Comparison of ENCODE assay signal across 14 cellular contexts in the genomic region with DNA sequence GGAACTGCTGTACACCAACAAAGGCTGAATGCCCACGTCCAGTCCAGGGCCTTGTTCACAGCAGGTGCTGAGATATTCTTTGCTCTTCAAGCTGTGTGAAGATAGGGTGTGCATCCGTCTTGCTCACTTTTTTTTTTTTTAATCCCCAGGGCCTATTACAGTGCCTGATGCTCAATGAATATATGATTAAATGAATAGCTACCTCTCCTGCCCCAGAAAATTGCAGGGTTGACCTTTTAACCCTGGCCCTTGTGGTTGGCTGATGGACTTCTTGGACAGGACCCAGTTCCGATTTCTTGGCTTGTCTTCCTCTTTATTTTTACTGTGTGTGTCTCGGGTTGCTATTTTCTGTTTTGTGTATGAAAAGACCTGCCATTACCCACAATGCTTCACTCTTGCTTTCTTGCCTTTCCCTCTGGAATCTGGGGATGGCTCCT. TPM values are rescaled to one million over a fixed set of nuclear protein-coding genes. Genes with fewer than 3 reads are reported as not detected.
DNase-seq lines count a peak whose midpoint lies in the region; ATAC-seq and TF ChIP-seq lines count a peak whose summit lies in the region.
"Had no signal": no experiment of that assay in that cellular context is flagged by ENCODE, and none has a peak within 500 bp of the region (broad histone marks: within the 10 kb centered on the region; RNA-seq: fewer than 3 reads in every experiment).

No MANE protein-coding gene starts in this region.

- peak overlapping the region; percentile 33; the same call in 1 of the 2 replicates for H3K27ac ChIP-seq in SK-N-MC
- H3K27ac ChIP-seq in PC-9 = no peak overlapping the region
- H3K27ac ChIP-seq: parathyroid adenoma had no signal

- no peak overlapping the region for H2AFZ ChIP-seq in PC-9
- H2AFZ ChIP-seq: parathyroid adenoma had no signal

- peaks cover 13% of the 10 kb centered on the region for H3K4me1 ChIP-seq in PC-9 (replicated peaks; ENCODE audit: insufficient read depth)
- H3K4me1 ChIP-seq: parathyroid adenoma had no signal

- no peak for ATAC-seq in left cardiac atrium
- ATAC-seq in Right ventricle myocardium inferior = no peak
- ATAC-seq in GM19467 (IDR thresholded peaks at IDR 0.05; ENCODE audit: unreplicated experiment) = no peak
- ATAC-seq: activated CD8-positive, alpha-beta T cell treated with anti-CD3 and anti-CD28 coated beads, Interleukin-2, amount 10 ng/mL, durations not matched to agents 7 days and 5 days; T-helper 17 cell had no signal

- H3K4me3 ChIP-seq in SK-N-MC (no peak overlapping the region), PC-9 (no peak overlapping the region)
- H3K4me3 ChIP-seq: lung had no signal

- POLR2A ChIA-PET in PC-9 (lab: Charles Lee; ENCODE audit: unreplicated experiment) = no interaction called here

- DNase-seq in left cardiac atrium = peak; percentile 22
- no peak for DNase-seq in Right ventricle myocardium inferior (ENCODE audit: missing footprints)
- no peak for DNase-seq in SK-N-MC (ENCODE audit: low read depth, low spot score)
- peak; percentile 16 for DNase-seq in iris pigment epithelial cell (ENCODE audit: low read depth)
- no peak for DNase-seq in activated CD4-positive, alpha-beta T cell treated with anti-CD3 and anti-CD28 coated beads, Interleukin-2, amount 50 U/mL, for 4 hours
- DNase-seq in PC-9 = no peak
- no peak for DNase-seq in KG1 (lab: John Stamatoyannopoulos, UW)
- DNase-seq: activated CD8-positive, alpha-beta T cell treated with anti-CD3 and anti-CD28 coated beads, Interleukin-2, amount 10 ng/mL, durations not matched to agents 7 days and 5 days; NCI-H1417; NCI-H82; T-helper 17 cell had no signal

- H3K4me2 ChIP-seq in PC-9 = no peak overlapping the region

- peaks cover 13% of the 10 kb centered on the region for H3K79me2 ChIP-seq in PC-9 (ENCODE audit: low read depth)
- H3K79me2 ChIP-seq: parathyroid adenoma had no signal

- no peak for TF ChIP-seq CTCF in PC-9 (conservative IDR thresholded peaks at IDR 0.05)

- H3K36me3 ChIP-seq in SK-N-MC (ENCODE audit: insufficient read depth, low read length) (no peaks in the 10 kb centered on the region), PC-9 (ENCODE audit: low read depth) (no peaks in the 10 kb centered on the region)

- intact Hi-C loops in left cardiac atrium (cut with DNase I) (no loop called here), Right ventricle myocardium inferior (cut with DNase I) (no loop called here), PC-9 (cut with micrococcal nuclease; ENCODE audit: unreplicated experiment) (no loop called here)

- H3K27me3 ChIP-seq in PC-9 (ENCODE audit: insufficient read depth, low read depth) = no peaks in the 10 kb centered on the region

- no peaks in the 10 kb centered on the region for H3K9me2 ChIP-seq in PC-9 (ENCODE audit: insufficient read depth)

- H4K20me1 ChIP-seq in PC-9 (ENCODE audit: insufficient read depth) = peaks cover 14% of the 10 kb centered on the region

- CTCF ChIA-PET in PC-9 (lab: Charles Lee) = interaction anchor here (0.7 kb wide), 1 partner anchor 43 kb away, joined by 5 read pairs; no protein-coding TSS in a partner anchor

- peaks cover 44% of the 10 kb centered on the region for H3F3A ChIP-seq in PC-9 (ENCODE audit: insufficient read depth, low read depth)

- H3K9me3 ChIP-seq in SK-N-MC (ENCODE audit: low read depth, low read length) (no peaks in the 10 kb centered on the region; the same call in 1 of the 2 replicates), PC-9 (ENCODE audit: insufficient read depth, low read depth) (no peaks in the 10 kb centered on the region)

- no TSS peak for BruUV-seq in PC-9 (replicated peaks; lab: Mats Ljungman, UMichigan)

- no peak overlapping the region for H3K9ac ChIP-seq in SK-N-MC (ENCODE audit: insufficient read length)
- H3K9ac ChIP-seq: parathyroid adenoma had no signal

RNA-seq across cellular contexts. Expression of a gene that starts 2.9 kb away (rescaled TPM):
- total RNA-seq in left cardiac atrium = 10 to 100 TPM; 51.5 to 74.9 TPM
- 65.2 TPM for total RNA-seq in Right ventricle myocardium inferior
- total RNA-seq in PC-9 (2021) = 75.4 and 78.3 TPM in 2 replicates

RNA-seq across cellular contexts. Expression of a gene that starts 10.1 kb away (rescaled TPM):
- total RNA-seq in left cardiac atrium (10 to 100 TPM; 14.0 to 22.7 TPM), Right ventricle myocardium inferior (19.3 TPM), PC-9 (2021) (34.2 and 41.1 TPM in 2 replicates)

RNA-seq across cellular contexts. Expression of a gene that starts 44.2 kb away (rescaled TPM):
- total RNA-seq in left cardiac atrium = 10 to 100 TPM; 21.3 to 35.3 TPM
- 17.9 TPM for total RNA-seq in Right ventricle myocardium inferior
- 51.9 and 71.5 TPM in 2 replicates for total RNA-seq in PC-9 (2021)

Comparison
In these comparisons a context has a peak if more than half of its experiments do, and no peak if none do; other contexts are left out.
1. DNase-seq: peak in left cardiac atrium (single experiment) and iris pigment epithelial cell (single experiment); none in Right ventricle myocardium inferior (single experiment), SK-N-MC (single experiment), activated CD4-positive, alpha-beta T cell treated with anti-CD3 and anti-CD28 coated beads, Interleukin-2, amount 50 U/mL, for 4 hours (0 of 2), PC-9 (0 of 2) and KG1 (single experiment).